ENCODE assay signal across 1 cellular context in genomic region chr17:81394831-81395599, GRCh38.
A peak's percentile ranks its signal among the peaks of the same experiment; 100 is the strongest.
TF ChIP-seq lines count a peak whose summit lies in the region.

TSS of gene BAHCC1 (plus strand) at chr17:81395457. CDS start at chr17:81399740, 4,283 bp downstream.

TF ChIP-seq in HepG2, 621 proteins besides CTCF, POLR2A, EP300 and RAD21 (continued from another document and continues in another):
- TF ChIP-seq MNT (IDR thresholded peaks at IDR 0.05) (peak; percentile 79), HIC2 (CRISPR knock-in tag; IDR thresholded peaks at IDR 0.05; ENCODE audit: low read depth) (0 out of 2 replicates have a peak, but pooled peaks have one; percentile 37), ARID4A (CRISPR knock-in tag; IDR thresholded peaks at IDR 0.05; ENCODE audit: borderline replicate concordance) (peak; percentile 98), ARID5B (CRISPR knock-in tag; IDR thresholded peaks at IDR 0.05) (peak; percentile 85; the same call in 1 of the 2 replicates), ZNF724P (CRISPR knock-in tag; IDR thresholded peaks at IDR 0.05; ENCODE audit: borderline replicate concordance) (peak; percentile 96), ZNF652 (CRISPR knock-in tag; IDR thresholded peaks at IDR 0.05; ENCODE audit: borderline replicate concordance, low read depth) (peak; percentile 74; the same call in 1 of the 2 replicates), FOXO1 (CRISPR knock-in tag; IDR thresholded peaks at IDR 0.05) (peak; percentile 92), PHF20 (CRISPR knock-in tag; IDR thresholded peaks at IDR 0.05) (no peak), SMC3 (IDR thresholded peaks at IDR 0.05; ENCODE audit: low read length) (no peak), ZNF841 (CRISPR knock-in tag; IDR thresholded peaks at IDR 0.05; ENCODE audit: borderline replicate concordance) (0 out of 2 replicates have a peak, but pooled peaks have one; percentile 41), ZMAT5 (CRISPR knock-in tag; IDR thresholded peaks at IDR 0.05; ENCODE audit: borderline replicate concordance, low read depth) (no peak), TAF15 (IDR thresholded peaks at IDR 0.05; ENCODE audit: low read depth, low read length, poor library complexity, severe bottlenecking) (no peak), PAF1 (CRISPR knock-in tag; IDR thresholded peaks at IDR 0.05) (no peak), ZNF501 (CRISPR knock-in tag; IDR thresholded peaks at IDR 0.05) (peak; percentile 76), CBFB (CRISPR knock-in tag; IDR thresholded peaks at IDR 0.05) (peak; percentile 7; the same call in 1 of the 2 replicates), FOXP1 (IDR thresholded peaks at IDR 0.05) (no peak), FOXP1 (CRISPR knock-in tag; IDR thresholded peaks at IDR 0.05) (peak; percentile 72), DR1 (CRISPR knock-in tag; IDR thresholded peaks at IDR 0.05) (peak; percentile 93), CC2D1A (CRISPR knock-in tag; IDR thresholded peaks at IDR 0.05) (0 out of 2 replicates have a peak, but pooled peaks have one; percentile 34), MTA3 (CRISPR knock-in tag; IDR thresholded peaks at IDR 0.05) (no peak), ZNF784 (CRISPR knock-in tag; IDR thresholded peaks at IDR 0.05; ENCODE audit: borderline replicate concordance) (peak; percentile 33; the same call in 1 of the 2 replicates), CHCHD3 (CRISPR knock-in tag; IDR thresholded peaks at IDR 0.05) (0 out of 2 replicates have a peak, but pooled peaks have one; percentile 86), ZNF773 (CRISPR knock-in tag; IDR thresholded peaks at IDR 0.05; ENCODE audit: borderline replicate concordance) (no peak), ARID2 (CRISPR knock-in tag; IDR thresholded peaks at IDR 0.05; ENCODE audit: borderline replicate concordance) (no peak), DBP (CRISPR knock-in tag; IDR thresholded peaks at IDR 0.05; ENCODE audit: not compliant biosample characterization) (no peak), KLF11 (CRISPR knock-in tag; IDR thresholded peaks at IDR 0.05) (0 out of 2 replicates have a peak, but pooled peaks have one; percentile 72), ZNF468 (CRISPR knock-in tag; IDR thresholded peaks at IDR 0.05) (no peak), ZNF101 (CRISPR knock-in tag; IDR thresholded peaks at IDR 0.05; ENCODE audit: borderline replicate concordance, low read depth) (peak; percentile 73; the same call in 1 of the 2 replicates), THAP8 (CRISPR knock-in tag; IDR thresholded peaks at IDR 0.05; ENCODE audit: borderline replicate concordance) (no peak), ZNF441 (CRISPR knock-in tag; IDR thresholded peaks at IDR 0.05; ENCODE audit: borderline replicate concordance) (no peak), ZBTB25 (CRISPR knock-in tag; IDR thresholded peaks at IDR 0.05) (peak; percentile 72), ZNF180 (CRISPR knock-in tag; IDR thresholded peaks at IDR 0.05; ENCODE audit: borderline replicate concordance, low read depth) (no peak), ZNF550 (CRISPR knock-in tag; IDR thresholded peaks at IDR 0.05; ENCODE audit: borderline replicate concordance) (no peak), KLF9 (CRISPR knock-in tag; IDR thresholded peaks at IDR 0.05; ENCODE audit: low read depth) (peak; percentile 52; the same call in 1 of the 2 replicates)
